ENCODE assay signal across 22 cellular contexts in the genomic region with DNA sequence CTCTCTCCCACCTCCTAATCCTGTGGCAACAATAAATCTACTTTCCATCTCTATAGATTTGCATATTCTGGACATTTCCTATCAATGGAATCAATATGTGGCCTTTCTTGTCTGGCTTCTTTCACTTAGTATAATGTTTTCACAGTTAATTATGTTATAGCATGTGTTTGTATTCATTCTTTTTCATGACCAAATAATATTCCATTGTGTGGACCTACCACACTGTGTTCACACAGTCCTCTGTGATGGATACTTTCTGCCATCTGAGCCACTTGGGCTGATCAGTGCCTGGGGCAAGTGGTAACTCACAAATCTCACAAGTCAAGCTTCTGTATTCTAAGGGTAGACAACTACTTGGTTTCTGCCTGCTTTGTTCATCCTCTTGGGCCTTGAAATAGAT. TPM values are rescaled to one million over a fixed set of nuclear protein-coding genes. Genes with fewer than 3 reads are reported as not detected.
DNase-seq lines count a peak whose midpoint lies in the region; ATAC-seq and TF ChIP-seq lines count a peak whose summit lies in the region.
"Had no signal": no experiment of that assay in that cellular context is flagged by ENCODE, and none has a peak within 500 bp of the region (broad histone marks: within the 10 kb centered on the region; RNA-seq: fewer than 3 reads in every experiment).

No MANE protein-coding gene starts in this region.

- no peak overlapping the region for H2AFZ ChIP-seq in H9 (ENCODE audit: low read length)
- H2AFZ ChIP-seq: GM23338 had no signal

- H3K36me3 Mint-ChIP-seq in activated T-cell treated with anti-CD3 and anti-CD28 coated beads, Interleukin-2, amount 50 U/mL, for 24 hours (ENCODE audit: low read depth): peaks cover 97% of the 10 kb centered on the region
- peaks cover 4 to 41% of the 10 kb centered on the region in 2 donors for H3K36me3 Mint-ChIP-seq in activated T-cell treated with anti-CD3 and anti-CD28 coated beads, Interleukin-2, amount 50 U/mL, for 72 hours (ENCODE audit: insufficient read depth in 2 of 2)
- H3K36me3 Mint-ChIP-seq in CD8-positive, alpha-beta T cell: peaks cover 86% of the 10 kb centered on the region
- H3K36me3 Mint-ChIP-seq in activated T-helper 17 cell treated with anti-CD3 and anti-CD28 coated beads, Interleukin-2, amount 50 U/mL, for 72 hours (ENCODE audit: low read depth): peaks cover 95% of the 10 kb centered on the region
- H3K36me3 Mint-ChIP-seq in glutamatergic neuron (ENCODE audit: unreplicated experiment) (peaks cover 9% of the 10 kb centered on the region), H9 (ENCODE audit: insufficient read depth in 1 of 3, low read depth in 3 of 3) (peaks cover 55 to 97% (median 96%) of the 10 kb centered on the region in 3 experiments; a peak in 6 of 7 replicates)

- no peak overlapping the region for H3K14ac ChIP-seq in H9 (ENCODE audit: insufficient read depth, low read length)

- TF ChIP-seq POLR2A in thyroid gland (IDR thresholded peaks at IDR 0.05): no peak

- H2BK5ac ChIP-seq in H9 (ENCODE audit: insufficient read length, low read length): no peak overlapping the region

- no peaks in the 10 kb centered on the region for H3K4me1 ChIP-seq in CD8-positive, alpha-beta T cell (ENCODE audit: insufficient read depth, low read length)
- H3K4me1 ChIP-seq in H9 (ENCODE audit: insufficient read depth, low read length): no peaks in the 10 kb centered on the region
- H3K4me1 ChIP-seq in thyroid gland: no peaks in the 10 kb centered on the region

- no peak overlapping the region for H3K9ac ChIP-seq in H9 (ENCODE audit: extremely low read depth, insufficient read length, low read length)

- H3K9me3 ChIP-seq in CD8-positive, alpha-beta T cell (ENCODE audit: low read length): no peaks in the 10 kb centered on the region
- H3K9me3 ChIP-seq in H9 (ENCODE audit: control insufficient read depth, low read depth, low read length) (no peaks in the 10 kb centered on the region), thyroid gland (no peaks in the 10 kb centered on the region)

- no peak for ATAC-seq in activated T-cell treated with anti-CD3 and anti-CD28 coated beads, Interleukin-2, amount 50 U/mL, for 72 hours (replicated peaks in 1 of 2)
- ATAC-seq in CD8-positive, alpha-beta T cell: no peak
- ATAC-seq in activated T-helper 17 cell treated with anti-CD3 and anti-CD28 coated beads, Interleukin-2, amount 50 U/mL, for 72 hours (replicated peaks): no peak
- no peak for ATAC-seq in HG03097 (IDR thresholded peaks at IDR 0.05; ENCODE audit: low FRiP score, unreplicated experiment)
- ATAC-seq: GM23338, Panc1 had no signal

- no peak overlapping the region for H2BK15ac ChIP-seq in H9 (ENCODE audit: low read depth, low read length)

- H4K5ac ChIP-seq in H9 (ENCODE audit: insufficient read length, low read depth, low read length): no peak overlapping the region

- POLR2A ChIA-PET in CD8-positive, alpha-beta T cell (lab: Charles Lee): no interaction called here

- H4K8ac ChIP-seq in H9 (replicated peaks; ENCODE audit: insufficient read length, low read depth, low read length): no peak overlapping the region

- peaks cover 28% of the 10 kb centered on the region for H3K4me1 Mint-ChIP-seq in activated T-cell treated with anti-CD3 and anti-CD28 coated beads, Interleukin-2, amount 50 U/mL, for 24 hours (ENCODE audit: low read depth)
- H3K4me1 Mint-ChIP-seq in activated T-cell treated with anti-CD3 and anti-CD28 coated beads, Interleukin-2, amount 50 U/mL, for 72 hours (ENCODE audit: low read depth): peaks cover 13% of the 10 kb centered on the region
- H3K4me1 Mint-ChIP-seq in CD8-positive, alpha-beta T cell (ENCODE audit: low read depth): peaks cover 25% of the 10 kb centered on the region
- peaks cover 25% of the 10 kb centered on the region for H3K4me1 Mint-ChIP-seq in activated T-helper 17 cell treated with anti-CD3 and anti-CD28 coated beads, Interleukin-2, amount 50 U/mL, for 72 hours
- H3K4me1 Mint-ChIP-seq in glutamatergic neuron (ENCODE audit: low read depth, unreplicated experiment): no peaks in the 10 kb centered on the region
- H3K4me1 Mint-ChIP-seq in H9: no peaks in the 10 kb centered on the region
- H3K4me1 Mint-ChIP-seq: GM23338 had no signal

- peaks cover 53% of the 10 kb centered on the region for H3K36me3 ChIP-seq in CD8-positive, alpha-beta T cell (ENCODE audit: insufficient read depth, low read length)
- H3K36me3 ChIP-seq in thyroid gland: peaks cover 51 to 52% of the 10 kb centered on the region in 2 donors

- no peak for DNase-seq in activated T-cell treated with anti-CD3 and anti-CD28 coated beads, Interleukin-2, amount 50 U/mL, for 24 hours
- DNase-seq in activated T-cell treated with anti-CD3 and anti-CD28 coated beads, Interleukin-2, amount 50 U/mL, for 72 hours: no peak
- no peak for DNase-seq in CD8-positive, alpha-beta T cell
- DNase-seq in glutamatergic neuron (no peak), H9 (no peak), thyroid gland (no peak)
- DNase-seq: CD4-positive, CD25-positive, alpha-beta regulatory T cell; DND-41; HCEC 1CT; IMR-90; Karpas-422; MV-4-11; NCI-H1105 treated with DMSO at 0.1 percent for 48 hours; NCI-H2029 treated with DMSO at 0.1 percent for 48 hours; NCI-H226; NCI-H524; NCI-H774; SIG-M5 had no signal

- H2BK120ac ChIP-seq in H9 (ENCODE audit: low read depth, low read length, poor library complexity, severe bottlenecking): no peak overlapping the region

- H3K79me1 ChIP-seq in H9 (ENCODE audit: insufficient read depth, low read depth, low read length, poor library complexity, severe bottlenecking): peaks cover 2% of the 10 kb centered on the region

- H3T11ph ChIP-seq in H9 (ENCODE audit: low read length): no peak overlapping the region

- H3K56ac ChIP-seq in H9 (ENCODE audit: insufficient read length, low read depth, low read length): no peak overlapping the region

- H3K4me2 ChIP-seq in H9 (ENCODE audit: insufficient read depth, insufficient read length, low read length): no peak overlapping the region
- H3K4me2 ChIP-seq: GM23338 had no signal

- H4K91ac ChIP-seq in H9 (ENCODE audit: insufficient read length, low read depth, low read length): no peak overlapping the region

- H3K27me3 ChIP-seq in CD8-positive, alpha-beta T cell (ENCODE audit: insufficient read depth, low read length): no peaks in the 10 kb centered on the region
- H3K27me3 ChIP-seq in H9 (ENCODE audit: insufficient read depth, low read length): no peaks in the 10 kb centered on the region
- no peaks in the 10 kb centered on the region for H3K27me3 ChIP-seq in thyroid gland

- no peak overlapping the region for H3K23ac ChIP-seq in H9 (ENCODE audit: insufficient read length, low read depth, low read length)

- no peaks in the 10 kb centered on the region for H3K23me2 ChIP-seq in H9 (ENCODE audit: insufficient read length, low read depth, low read length, poor library complexity, severe bottlenecking)

- TF ChIP-seq CTCF in CD8-positive, alpha-beta T cell (IDR thresholded peaks at IDR 0.05): no peak
- TF ChIP-seq CTCF in glutamatergic neuron (IDR thresholded peaks at IDR 0.05; ENCODE audit: partially characterized antibody, unreplicated experiment): no peak
- no peak for TF ChIP-seq CTCF in H9 (conservative IDR thresholded peaks at IDR 0.05)
- no peak for TF ChIP-seq CTCF in thyroid gland (IDR thresholded peaks at IDR 0.05)

- no peaks in the 10 kb centered on the region for H3K9me3 Mint-ChIP-seq in activated T-cell treated with anti-CD3 and anti-CD28 coated beads, Interleukin-2, amount 50 U/mL, for 24 hours
- no peaks in the 10 kb centered on the region for H3K9me3 Mint-ChIP-seq in activated T-cell treated with anti-CD3 and anti-CD28 coated beads, Interleukin-2, amount 50 U/mL, for 72 hours
- H3K9me3 Mint-ChIP-seq in CD8-positive, alpha-beta T cell: no peaks in the 10 kb centered on the region
- no peaks in the 10 kb centered on the region for H3K9me3 Mint-ChIP-seq in activated T-helper 17 cell treated with anti-CD3 and anti-CD28 coated beads, Interleukin-2, amount 50 U/mL, for 72 hours
- H3K9me3 Mint-ChIP-seq in glutamatergic neuron (ENCODE audit: unreplicated experiment) (peaks cover 18% of the 10 kb centered on the region), H9 (no peaks in the 10 kb centered on the region)
- H3K9me3 Mint-ChIP-seq: CD4-positive, CD25-positive, alpha-beta regulatory T cell; GM23338 had no signal

- H3K4ac ChIP-seq in H9 (ENCODE audit: low read depth, low read length): no peak overlapping the region

- H3K4me3 ChIP-seq in CD8-positive, alpha-beta T cell (ENCODE audit: low read depth, low read length): no peak overlapping the region
- no peak overlapping the region for H3K4me3 ChIP-seq in thyroid gland (replicated peaks in 1 of 3)
- H3K4me3 ChIP-seq: GM23338 had no signal

- CTCF ChIA-PET in CD8-positive, alpha-beta T cell (lab: Charles Lee): no interaction called here

- intact Hi-C loops in CD8-positive, alpha-beta T cell (cut with DNase I, micrococcal nuclease): loop anchor here in 1 of 2 experiments (10.0 kb wide), 1 partner anchor 59 kb away; a partner anchor contains a TSS
- intact Hi-C loops in thyroid gland (cut with DNase I): no loop called here

- H3K79me2 ChIP-seq in H9 (ENCODE audit: insufficient read depth, low read length): no peaks in the 10 kb centered on the region; the same call in 1 of the 2 replicates

- no peak overlapping the region for H3K18ac ChIP-seq in H9 (ENCODE audit: insufficient read length, low read depth, low read length)

- no peak overlapping the region for H2BK12ac ChIP-seq in H9 (ENCODE audit: insufficient read length, low read depth, low read length)

- no peak overlapping the region for H2AK5ac ChIP-seq in H9 (ENCODE audit: insufficient read length, low read length)

- H4K20me1 ChIP-seq in H9 (ENCODE audit: control insufficient read depth, insufficient read depth, insufficient read length): no peaks in the 10 kb centered on the region

- H2BK20ac ChIP-seq in H9 (ENCODE audit: low read depth, low read length, poor library complexity, severe bottlenecking): no peak overlapping the region

- H3K27ac ChIP-seq in CD8-positive, alpha-beta T cell (ENCODE audit: low read depth, low read length): no peak overlapping the region
- H3K27ac ChIP-seq in H9 (ENCODE audit: insufficient read length, low read depth, low read length) (no peak overlapping the region), thyroid gland (no peak overlapping the region)

- no peak overlapping the region for H3K4me3 Mint-ChIP-seq in activated T-cell treated with anti-CD3 and anti-CD28 coated beads, Interleukin-2, amount 50 U/mL, for 24 hours
- no peak overlapping the region for H3K4me3 Mint-ChIP-seq in activated T-cell treated with anti-CD3 and anti-CD28 coated beads, Interleukin-2, amount 50 U/mL, for 72 hours
- no peak overlapping the region for H3K4me3 Mint-ChIP-seq in CD8-positive, alpha-beta T cell
- H3K4me3 Mint-ChIP-seq in activated T-helper 17 cell treated with anti-CD3 and anti-CD28 coated beads, Interleukin-2, amount 50 U/mL, for 72 hours: peak overlapping the region; percentile 38
- H3K4me3 Mint-ChIP-seq in glutamatergic neuron (ENCODE audit: unreplicated experiment) (no peak overlapping the region), H9 (no peak overlapping the region)
- H3K4me3 Mint-ChIP-seq: CD4-positive, CD25-positive, alpha-beta regulatory T cell; GM23338 had no signal

- no peaks in the 10 kb centered on the region for H3K27me3 Mint-ChIP-seq in activated T-cell treated with anti-CD3 and anti-CD28 coated beads, Interleukin-2, amount 50 U/mL, for 24 hours
- no peaks in the 10 kb centered on the region for H3K27me3 Mint-ChIP-seq in activated T-cell treated with anti-CD3 and anti-CD28 coated beads, Interleukin-2, amount 50 U/mL, for 72 hours (ENCODE audit: low read depth)
- no peaks in the 10 kb centered on the region for H3K27me3 Mint-ChIP-seq in CD8-positive, alpha-beta T cell (ENCODE audit: low read depth)
- H3K27me3 Mint-ChIP-seq in activated T-helper 17 cell treated with anti-CD3 and anti-CD28 coated beads, Interleukin-2, amount 50 U/mL, for 72 hours: no peaks in the 10 kb centered on the region
- H3K27me3 Mint-ChIP-seq in glutamatergic neuron (ENCODE audit: unreplicated experiment): peaks cover 12% of the 10 kb centered on the region
- H3K27me3 Mint-ChIP-seq in H9 (ENCODE audit: low read depth): peaks cover 1% of the 10 kb centered on the region; the same call in 1 of the 2 replicates
- H3K27me3 Mint-ChIP-seq: CD4-positive, CD25-positive, alpha-beta regulatory T cell had no signal

- peak overlapping the region; percentile 80 for H3K27ac Mint-ChIP-seq in activated T-cell treated with anti-CD3 and anti-CD28 coated beads, Interleukin-2, amount 50 U/mL, for 24 hours
- H3K27ac Mint-ChIP-seq in activated T-cell treated with anti-CD3 and anti-CD28 coated beads, Interleukin-2, amount 50 U/mL, for 72 hours: no peak overlapping the region
- peak overlapping the region; percentile 7 for H3K27ac Mint-ChIP-seq in CD8-positive, alpha-beta T cell
- H3K27ac Mint-ChIP-seq in activated T-helper 17 cell treated with anti-CD3 and anti-CD28 coated beads, Interleukin-2, amount 50 U/mL, for 72 hours: peak overlapping the region; percentile 86
- H3K27ac Mint-ChIP-seq in glutamatergic neuron (ENCODE audit: unreplicated experiment): peak overlapping the region; percentile 66
- H3K27ac Mint-ChIP-seq in H9: no peak overlapping the region
- H3K27ac Mint-ChIP-seq: GM23338 had no signal

RNA-seq across cellular contexts. Expression of a gene that starts 48.7 kb away (rescaled TPM):
- 10 to 100 TPM; 47.3 to 52.1 TPM for total RNA-seq in activated T-cell treated with anti-CD3 and anti-CD28 coated beads, Interleukin-2, amount 50 U/mL, for 72 hours
- total RNA-seq in CD8-positive, alpha-beta T cell: 10 to 100 TPM; 33.9 to 40.8 TPM
- total RNA-seq in activated T-helper 17 cell treated with anti-CD3 and anti-CD28 coated beads, Interleukin-2, amount 50 U/mL, for 72 hours: 10 to 100 TPM; 51.3 to 73.7 TPM
- total RNA-seq in glutamatergic neuron (ENCODE audit: unreplicated experiment) (108 TPM), H9 (2021) (34.0 and 34.1 TPM in 2 replicates), thyroid gland (10 to 100 TPM; 21.8 to 51.0 (median 33.9) TPM)

Comparison
In these comparisons a context has a peak if more than half of its experiments do, and no peak if none do; other contexts are left out.
1. H3K27ac Mint-ChIP-seq: peak in activated T-cell treated with anti-CD3 and anti-CD28 coated beads, Interleukin-2, amount 50 U/mL, for 24 hours (single experiment), CD8-positive, alpha-beta T cell (single experiment), activated T-helper 17 cell treated with anti-CD3 and anti-CD28 coated beads, Interleukin-2, amount 50 U/mL, for 72 hours (single experiment) and glutamatergic neuron (single experiment); none in activated T-cell treated with anti-CD3 and anti-CD28 coated beads, Interleukin-2, amount 50 U/mL, for 72 hours (single experiment) and H9 (0 of 3).